11 cellular contexts compared by ENCODE assay signal in genomic region chr22:38271101-38271500, GRCh38. TPM values are rescaled to one million over a fixed set of nuclear protein-coding genes. Genes with fewer than 3 reads are reported as not detected.
A peak's percentile ranks its signal among the peaks of the same experiment; 100 is the strongest.
DNase-seq lines count a peak whose midpoint lies in the region; ATAC-seq and TF ChIP-seq lines count a peak whose summit lies in the region.
"Had no signal": no experiment of that assay in that cellular context is flagged by ENCODE, and none has a peak within 500 bp of the region (broad histone marks: within the 10 kb centered on the region; RNA-seq: fewer than 3 reads in every experiment).

No MANE protein-coding gene starts in this region.

- H3K27me3 ChIP-seq in layer of hippocampus (ENCODE audit: control insufficient read depth, insufficient read depth, low read length) (no peaks in the 10 kb centered on the region), thoracic aorta (replicated peaks; ENCODE audit: insufficient read depth) (no peaks in the 10 kb centered on the region)
- H3K27me3 ChIP-seq: SJCRH30 had no signal

- intact Hi-C loops in CD14-positive monocyte (cut with micrococcal nuclease) = no loop called here

- peaks cover 59% of the 10 kb centered on the region for H3K4me1 Mint-ChIP-seq in activated T-cell treated with anti-CD3 and anti-CD28 coated beads, Interleukin-2, amount 50 U/mL, for 4 hours (ENCODE audit: low read depth)
- H3K4me1 Mint-ChIP-seq in activated naive CD8-positive, alpha-beta T cell treated with anti-CD3 and anti-CD28 coated beads, Interleukin-2, amount 50 U/mL, for 24 hours = peaks cover 56% of the 10 kb centered on the region
- peaks cover 48% of the 10 kb centered on the region for H3K4me1 Mint-ChIP-seq in CD14-positive monocyte

- H3K4me1 ChIP-seq in thoracic aorta (ENCODE audit: control insufficient read depth in 1 of 2, low read depth in 2 of 2) = peaks cover 38 to 62% of the 10 kb centered on the region in 2 donors
- H3K4me1 ChIP-seq: SJCRH30 had no signal

- no peaks in the 10 kb centered on the region for H3K36me3 ChIP-seq in thoracic aorta
- H3K36me3 ChIP-seq: SJCRH30 had no signal

- TF ChIP-seq CTCF in thoracic aorta (IDR thresholded peaks at IDR 0.05) (no peak), CD14-positive monocyte (IDR thresholded peaks at IDR 0.05) (no peak)

- H3K27me3 Mint-ChIP-seq in activated T-cell treated with anti-CD3 and anti-CD28 coated beads, Interleukin-2, amount 50 U/mL, for 4 hours (ENCODE audit: low read depth) = no peaks in the 10 kb centered on the region
- no peaks in the 10 kb centered on the region for H3K27me3 Mint-ChIP-seq in activated naive CD8-positive, alpha-beta T cell treated with anti-CD3 and anti-CD28 coated beads, Interleukin-2, amount 50 U/mL, for 24 hours
- H3K27me3 Mint-ChIP-seq in CD14-positive monocyte (ENCODE audit: low read depth in 3 of 3) = peaks cover 5 to 12% (median 6%) of the 10 kb centered on the region in 3 donors

- DNase-seq in activated T-cell treated with anti-CD3 and anti-CD28 coated beads, Interleukin-2, amount 50 U/mL, for 4 hours = no peak
- DNase-seq in activated T-cell treated with anti-CD3 and anti-CD28 coated beads, Interleukin-2, amount 50 U/mL, for 1 hour = no peak
- DNase-seq in activated naive CD8-positive, alpha-beta T cell treated with anti-CD3 and anti-CD28 coated beads, Interleukin-2, amount 50 U/mL, for 24 hours = no peak
- DNase-seq in thoracic aorta (ENCODE audit: low spot score) (no peak), CD14-positive monocyte (ENCODE audit: low spot score) (no peak), HEK293T (ENCODE audit: extremely low spot score) (no peak)
- DNase-seq: activated effector memory CD4-positive, alpha-beta T cell treated with Interleukin-2 at 50 U/mL for 16 hours; foreskin melanocyte; SJCRH30 had no signal

- CTCF ChIA-PET in HEK293T (lab: Yijun Ruan, JAX) = interaction anchor here (0.6 to 2.6 kb wide), 2 partner anchors 9 to 90 kb away, joined by 3 to 6 read pairs; no protein-coding TSS in a partner anchor

- no peaks in the 10 kb centered on the region for H3K36me3 Mint-ChIP-seq in activated T-cell treated with anti-CD3 and anti-CD28 coated beads, Interleukin-2, amount 50 U/mL, for 4 hours (ENCODE audit: insufficient read depth)
- H3K36me3 Mint-ChIP-seq in activated naive CD8-positive, alpha-beta T cell treated with anti-CD3 and anti-CD28 coated beads, Interleukin-2, amount 50 U/mL, for 24 hours (ENCODE audit: low read depth) = no peaks in the 10 kb centered on the region
- H3K36me3 Mint-ChIP-seq in CD14-positive monocyte = peaks cover 0 to 8% of the 10 kb centered on the region in 2 donors

- H3K4me3 ChIP-seq in thoracic aorta = peak overlapping the region; percentile 88

- H3K9me3 Mint-ChIP-seq in activated T-cell treated with anti-CD3 and anti-CD28 coated beads, Interleukin-2, amount 50 U/mL, for 4 hours = no peaks in the 10 kb centered on the region
- no peaks in the 10 kb centered on the region for H3K9me3 Mint-ChIP-seq in activated naive CD8-positive, alpha-beta T cell treated with anti-CD3 and anti-CD28 coated beads, Interleukin-2, amount 50 U/mL, for 24 hours
- H3K9me3 Mint-ChIP-seq in CD14-positive monocyte = no peaks in the 10 kb centered on the region

- ATAC-seq in activated T-cell treated with anti-CD3 and anti-CD28 coated beads, Interleukin-2, amount 50 U/mL, for 4 hours = no peak
- no peak for ATAC-seq in activated naive CD8-positive, alpha-beta T cell treated with anti-CD3 and anti-CD28 coated beads, Interleukin-2, amount 50 U/mL, for 24 hours
- no peak for ATAC-seq in thoracic aorta (ENCODE audit: insufficient number of reproducible peaks, low FRiP score, low read depth)
- ATAC-seq in GM19328 (IDR thresholded peaks at IDR 0.05; ENCODE audit: unreplicated experiment) = no peak

- H3K9me3 ChIP-seq in thoracic aorta = no peaks in the 10 kb centered on the region
- H3K9me3 ChIP-seq: SJCRH30 had no signal

- peak overlapping the region; percentile 47 for H3K4me3 Mint-ChIP-seq in activated T-cell treated with anti-CD3 and anti-CD28 coated beads, Interleukin-2, amount 50 U/mL, for 4 hours
- peak overlapping the region; percentile 82 for H3K4me3 Mint-ChIP-seq in activated naive CD8-positive, alpha-beta T cell treated with anti-CD3 and anti-CD28 coated beads, Interleukin-2, amount 50 U/mL, for 24 hours
- no peak overlapping the region for H3K4me3 Mint-ChIP-seq in CD14-positive monocyte

- H3K27ac ChIP-seq in layer of hippocampus (ENCODE audit: low read depth, low read length) (peak overlapping the region; percentile 92), thoracic aorta (peak overlapping the region; percentile 93 to 94)
- H3K27ac ChIP-seq: SJCRH30 had no signal

- H3K27ac Mint-ChIP-seq in activated naive CD8-positive, alpha-beta T cell treated with anti-CD3 and anti-CD28 coated beads, Interleukin-2, amount 50 U/mL, for 24 hours = no peak overlapping the region
- no peak overlapping the region for H3K27ac Mint-ChIP-seq in CD14-positive monocyte

- POLR2A ChIA-PET in HEK293T (lab: Yijun Ruan, JAX) = interaction anchor here (1.0 to 2.2 kb wide), 4 partner anchors 11 to 47 kb away, joined by 3 to 10 read pairs (median 4); no protein-coding TSS in a partner anchor

TF ChIP-seq in HEK293T, 16 proteins besides CTCF, POLR2A, EP300 and RAD21:
- TF ChIP-seq HDGF (IDR thresholded peaks at IDR 0.05; ENCODE audit: borderline replicate concordance) (no peak), FOXA1 (IDR thresholded peaks at IDR 0.05) (no peak), ELF4 (IDR thresholded peaks at IDR 0.05) (no peak), CTBP1 (IDR thresholded peaks at IDR 0.05; ENCODE audit: borderline replicate concordance) (no peak)

RNA-seq across cellular contexts. Expression of gene TMEM184B, which starts 1.7 kb away (rescaled TPM):
- total RNA-seq in activated T-cell treated with anti-CD3 and anti-CD28 coated beads, Interleukin-2, amount 50 U/mL, for 4 hours = 10 to 100 TPM; 26.5 to 33.5 (median 27.8) TPM
- 100 to 1,000 TPM; 134 to 254 TPM for total RNA-seq in thoracic aorta
- 10 to 100 TPM in 1 of 2 donors, 1 to 10 TPM in 1; 7.4 to 10.6 TPM for polyA plus RNA-seq in CD14-positive monocyte

RNA-seq across cellular contexts. Expression of gene CSNK1E, which starts 46.1 kb away (rescaled TPM):
- total RNA-seq in activated T-cell treated with anti-CD3 and anti-CD28 coated beads, Interleukin-2, amount 50 U/mL, for 4 hours = 10 to 100 TPM; 86.9 to 94.6 (median 91.7) TPM
- 100 to 1,000 TPM in 1 of 2 donors, 10 to 100 TPM in 1; 98.1 to 140 TPM for total RNA-seq in thoracic aorta
- polyA plus RNA-seq in CD14-positive monocyte = 1 to 10 TPM; 1.9 to 3.1 TPM

Comparison
In these comparisons a context has a peak if more than half of its experiments do, and no peak if none do; other contexts are left out.
1. H3K4me3 Mint-ChIP-seq: peak in activated T-cell treated with anti-CD3 and anti-CD28 coated beads, Interleukin-2, amount 50 U/mL, for 4 hours (single experiment) and activated naive CD8-positive, alpha-beta T cell treated with anti-CD3 and anti-CD28 coated beads, Interleukin-2, amount 50 U/mL, for 24 hours (single experiment); none in CD14-positive monocyte (0 of 2).